In the genomic region with DNA sequence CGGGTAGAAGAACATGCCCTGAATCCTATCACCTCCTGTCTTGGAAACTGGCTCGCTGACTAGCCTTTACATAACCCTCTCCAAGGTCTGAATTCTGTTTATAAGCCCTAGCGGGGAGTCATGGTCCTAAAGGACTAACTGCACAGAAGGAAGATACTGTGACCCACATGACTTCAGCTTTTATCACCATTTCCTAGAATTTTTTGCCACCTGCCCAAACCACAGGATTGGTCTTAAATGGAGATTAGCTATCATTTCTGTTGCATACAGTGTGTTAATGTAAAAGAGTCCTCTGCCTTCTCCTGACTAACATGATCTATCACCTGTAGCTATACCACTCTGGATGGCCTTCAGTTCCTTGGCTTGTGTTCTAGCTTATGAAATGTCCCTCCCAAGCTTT, we compare ENCODE assay signal across 1 cellular context.
TF ChIP-seq lines count a peak whose summit lies in the region.

No MANE protein-coding gene starts in this region.

TF ChIP-seq in K562, 482 proteins besides CTCF, POLR2A, EP300 and RAD21:
- TF ChIP-seq HEY1 (CRISPR knock-in tag; IDR thresholded peaks at IDR 0.05; ENCODE audit: borderline replicate concordance) (0 out of 2 replicates have a peak, but pooled peaks have one; percentile 70), MAZ (CRISPR knock-in tag; conservative IDR thresholded peaks at IDR 0.05 in 1 of 2, IDR thresholded peaks at IDR 0.05 in 1 of 2) (0 out of 4 replicates have a peak, but pooled peaks of 1 of the 2 experiments have one; percentile 24), ZNF175 (CRISPR knock-in tag; IDR thresholded peaks at IDR 0.05; ENCODE audit: low read depth) (0 out of 2 replicates have a peak, but pooled peaks have one; percentile 24), GTF2E2 (tag; IDR thresholded peaks at IDR 0.05) (peak; percentile 42; the same call in 1 of the 2 replicates), POLR2G (IDR thresholded peaks at IDR 0.05; ENCODE audit: low read depth, low read length) (no peak), FOXA3 (CRISPR knock-in tag; conservative IDR thresholded peaks at IDR 0.05 in 1 of 2, IDR thresholded peaks at IDR 0.05 in 1 of 2) (0 out of 4 replicates have a peak, but pooled peaks of 1 of the 2 experiments have one; percentile 9), FUS (optimal IDR thresholded peaks at IDR 0.05; ENCODE audit: low read depth, low read length) (no peak), CBX2 (IDR thresholded peaks at IDR 0.05; ENCODE audit: insufficient read depth, low read length, poor library complexity, severe bottlenecking) (no peak), CBFA2T2 (conservative IDR thresholded peaks at IDR 0.05) (peak; percentile 23; the same call in 1 of the 2 replicates), KAT7 (CRISPR knock-in tag; IDR thresholded peaks at IDR 0.05; ENCODE audit: borderline replicate concordance) (peak; percentile 54; the same call in 1 of the 2 replicates), CXXC5 (CRISPR knock-in tag; IDR thresholded peaks at IDR 0.05) (0 out of 2 replicates have a peak, but pooled peaks have one; percentile 30), TEAD4 (IDR thresholded peaks at IDR 0.05; ENCODE audit: low read length) (peak; percentile 22; the same call in 1 of the 2 replicates), TEAD4 (CRISPR knock-in tag; IDR thresholded peaks at IDR 0.05; ENCODE audit: borderline replicate concordance) (no peak), CBFA2T3 (IDR thresholded peaks at IDR 0.05) (peak; percentile 54), POLR2H (tag; IDR thresholded peaks at IDR 0.05; ENCODE audit: low read depth) (0 out of 2 replicates have a peak, but pooled peaks have one; percentile 34), BACH1 (tag; IDR thresholded peaks at IDR 0.05) (no peak), TFAM (CRISPR knock-in tag; conservative IDR thresholded peaks at IDR 0.05) (no peak), TCFL5 (CRISPR knock-in tag; conservative IDR thresholded peaks at IDR 0.05) (peak; percentile 5; the same call in 1 of the 2 replicates), ZNF639 (CRISPR knock-in tag; conservative IDR thresholded peaks at IDR 0.05 in 1 of 2, IDR thresholded peaks at IDR 0.05 in 1 of 2) (0 out of 4 replicates have a peak, but pooled peaks of 1 of the 2 experiments have one; percentile 30), GABPB1 (CRISPR knock-in tag; IDR thresholded peaks at IDR 0.05) (0 out of 2 replicates have a peak, but pooled peaks have one; percentile 19), NR2C2 (CRISPR knock-in tag; IDR thresholded peaks at IDR 0.05) (no peak), NR2C2 (tag; IDR thresholded peaks at IDR 0.05) (0 out of 2 replicates have a peak, but pooled peaks have one; percentile 29), TEAD1 (CRISPR knock-in tag; IDR thresholded peaks at IDR 0.05) (peak in 1 of 2 experiments; percentile 76; a peak in 1 of 4 replicates), ZNF311 (CRISPR knock-in tag; IDR thresholded peaks at IDR 0.05) (0 out of 2 replicates have a peak, but pooled peaks have one; percentile 27), ZKSCAN1 (IDR thresholded peaks at IDR 0.05; ENCODE audit: low read depth, low read length) (no peak), LCOR (CRISPR knock-in tag; IDR thresholded peaks at IDR 0.05) (peak; percentile 85), TCF3 (CRISPR knock-in tag; IDR thresholded peaks at IDR 0.05) (peak; percentile 87), SMAD4 (CRISPR knock-in tag; conservative IDR thresholded peaks at IDR 0.05) (peak; percentile 57; the same call in 1 of the 2 replicates), DMBX1 (CRISPR knock-in tag; IDR thresholded peaks at IDR 0.05; ENCODE audit: borderline replicate concordance) (peak; percentile 45; the same call in 1 of the 2 replicates)
- TF ChIP-seq, protein P1, sequence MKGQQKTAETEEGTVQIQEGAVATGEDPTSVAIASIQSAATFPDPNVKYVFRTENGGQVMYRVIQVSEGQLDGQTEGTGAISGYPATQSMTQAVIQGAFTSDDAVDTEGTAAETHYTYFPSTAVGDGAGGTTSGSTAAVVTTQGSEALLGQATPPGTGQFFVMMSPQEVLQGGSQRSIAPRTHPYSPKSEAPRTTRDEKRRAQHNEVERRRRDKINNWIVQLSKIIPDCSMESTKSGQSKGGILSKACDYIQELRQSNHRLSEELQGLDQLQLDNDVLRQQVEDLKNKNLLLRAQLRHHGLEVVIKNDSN (CRISPR knock-in tag; IDR thresholded peaks at IDR 0.05) = peak; percentile 53; the same call in 1 of the 2 replicates
- TF ChIP-seq, protein P2, sequence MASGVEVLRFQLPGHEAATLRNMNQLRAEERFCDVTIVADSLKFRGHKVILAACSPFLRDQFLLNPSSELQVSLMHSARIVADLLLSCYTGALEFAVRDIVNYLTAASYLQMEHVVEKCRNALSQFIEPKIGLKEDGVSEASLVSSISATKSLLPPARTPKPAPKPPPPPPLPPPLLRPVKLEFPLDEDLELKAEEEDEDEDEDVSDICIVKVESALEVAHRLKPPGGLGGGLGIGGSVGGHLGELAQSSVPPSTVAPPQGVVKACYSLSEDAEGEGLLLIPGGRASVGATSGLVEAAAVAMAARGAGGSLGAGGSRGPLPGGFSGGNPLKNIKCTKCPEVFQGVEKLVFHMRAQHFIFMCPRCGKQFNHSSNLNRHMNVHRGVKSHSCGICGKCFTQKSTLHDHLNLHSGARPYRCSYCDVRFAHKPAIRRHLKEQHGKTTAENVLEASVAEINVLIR (CRISPR knock-in tag; IDR thresholded peaks at IDR 0.05) = peak; percentile 12; the same call in 1 of the 2 replicates
